ENCODE assay signal across 14 cellular contexts in genomic region chr16:69834817-69835477, GRCh38.
DNase-seq lines count a peak whose midpoint lies in the region; ATAC-seq and TF ChIP-seq lines count a peak whose summit lies in the region.
"Had no signal": no experiment of that assay in that cellular context is flagged by ENCODE, and none has a peak within 500 bp of the region (broad histone marks: within the 10 kb centered on the region; RNA-seq: fewer than 3 reads in every experiment).

No MANE protein-coding gene starts in this region.

- no peaks in the 10 kb centered on the region for H3K27me3 ChIP-seq in psoas muscle (ENCODE audit: insufficient read depth in 3 of 3, low read length in 2 of 3)
- H3K27me3 ChIP-seq: esophagus squamous epithelium had no signal

- DNase-seq in NCI-H2227 treated with DMSO at 0.1 percent for 48 hours (lab: John Stamatoyannopoulos, UW) (peak; percentile 24), psoas muscle (no peak), T-helper 2 cell (no peak)
- DNase-seq in stimulated activated CD4-positive, alpha-beta T cell treated with anti-CD3 and anti-CD28 coated beads, Interleukin-4, amount 100 ng/mL, for 4 hours, result no peak
- DNase-seq: activated CD4-positive, alpha-beta T cell treated with anti-CD3 and anti-CD28 coated beads, Interleukin-2, amount 50 U/mL, for 1 hour; activated T-cell treated with anti-CD3 and anti-CD28 coated beads for 4 hours; esophagus squamous epithelium; GF-D8; NCI-H1048 had no signal

- H3K4me1 ChIP-seq in psoas muscle, result peaks cover 57% of the 10 kb centered on the region

- peak overlapping the region; percentile 39 for H3K27ac ChIP-seq in psoas muscle

- intact Hi-C loops in psoas muscle (cut with DNase I), result no loop called here

- no peak overlapping the region for H3K4me3 ChIP-seq in psoas muscle
- H3K4me3 ChIP-seq: esophagus squamous epithelium, K562 had no signal

- no peak for TF ChIP-seq CTCF in psoas muscle (IDR thresholded peaks at IDR 0.05)

- ATAC-seq in GM19023 (IDR thresholded peaks at IDR 0.05; ENCODE audit: unreplicated experiment) (peak; percentile 65), HG02610 (IDR thresholded peaks at IDR 0.05; ENCODE audit: unreplicated experiment) (peak; percentile 81), psoas muscle (peak; percentile 63 to 78 (median 70)), HG03045 (IDR thresholded peaks at IDR 0.05; ENCODE audit: unreplicated experiment) (no peak)
- ATAC-seq: activated naive CD4-positive, alpha-beta T cell treated with anti-CD3 and anti-CD28 coated beads, Interleukin-2, amount 50 U/mL, for 72 hours; K562 had no signal

- no peaks in the 10 kb centered on the region for H3K9me3 ChIP-seq in psoas muscle
- H3K9me3 ChIP-seq: esophagus squamous epithelium had no signal

- H3K36me3 ChIP-seq in psoas muscle (ENCODE audit: insufficient read depth in 1 of 2, low read depth in 1 of 2), result no peaks in the 10 kb centered on the region

- 55 to 70% (median 57%) methylated on average over 6 of the region's 6 CpGs for WGBS in psoas muscle, 3 donors
